8 cellular contexts compared by ENCODE assay signal in genomic region chr7:45797264-45797663, GRCh38.
A peak's percentile ranks its signal among the peaks of the same experiment; 100 is the strongest.
DNase-seq lines count a peak whose midpoint lies in the region; FAIRE-seq and TF ChIP-seq lines count a peak whose summit lies in the region.
"Not testable (repeated sequence)": the region's sequence is repeated elsewhere in the genome, so short reads cannot be mapped to it uniquely, and the experiment has no call there.

No MANE protein-coding gene starts in this region.

- H3K27me3 ChIP-seq in AG04450 (ENCODE audit: control insufficient read depth, insufficient read depth, low read length); skeletal muscle satellite cell (ENCODE audit: control insufficient read depth, insufficient read depth, low read length): not testable (repeated sequence)

- FAIRE-seq in HTR-8/SVneo (lab: Jason Lieb, UNC); RCC 7860 (lab: Jason Lieb, UNC): not testable (repeated sequence)

- CTCF ChIA-PET in AG04450 (lab: Charles Lee), result not testable (repeated sequence)

- H3K4me3 ChIP-seq in AG04450 (ENCODE audit: low read depth, low read length); astrocyte of the cerebellum (ENCODE audit: low read depth, low read length); epithelial cell of proximal tubule (ENCODE audit: low read depth, low read length); skeletal muscle satellite cell (ENCODE audit: low read length): not testable (repeated sequence)

- DNase-seq in AG04450 (ENCODE audit: low read depth, low spot score) (peak; percentile 61), GM03348 (ENCODE audit: low spot score) (peak; percentile 38), HTR-8/SVneo (ENCODE audit: insufficient read length, low spot score) (peak; percentile 5), RCC 7860 (ENCODE audit: low spot score) (peak; percentile 65), astrocyte of the cerebellum (ENCODE audit: low read depth) (peak; percentile 12), epithelial cell of proximal tubule (ENCODE audit: low read depth) (peak; percentile 43), hepatic stellate cell (ENCODE audit: low spot score) (peak; percentile 13)

- not testable (repeated sequence) for TF ChIP-seq CTCF in AG04450 (IDR thresholded peaks at IDR 0.05; ENCODE audit: low read depth, low read length); astrocyte of the cerebellum (IDR thresholded peaks at IDR 0.05; ENCODE audit: low read depth, low read length, missing control alignments); epithelial cell of proximal tubule (conservative IDR thresholded peaks at IDR 0.05; ENCODE audit: low read depth, low read length)

- in situ Hi-C loops in astrocyte of the cerebellum (cut with HindIII; ENCODE audit: low sequenced_read_pairs), result not testable (repeated sequence)

- not testable (repeated sequence) for H3K9ac ChIP-seq in skeletal muscle satellite cell (ENCODE audit: low read depth, low read length)

- peaks cover 10% of the 10 kb centered on the region for H3K4me1 ChIP-seq in skeletal muscle satellite cell (ENCODE audit: control insufficient read depth, insufficient read depth, low read length)

- H3K4me2 ChIP-seq in skeletal muscle satellite cell (ENCODE audit: low read length), result peak overlapping the region; percentile 28

- not testable (repeated sequence) for H3K36me3 ChIP-seq in skeletal muscle satellite cell (ENCODE audit: insufficient read depth, low read length)

- peak overlapping the region; percentile 11 for H3K27ac ChIP-seq in AG04450 (ENCODE audit: low read depth, low read length)

- H3K9me3 ChIP-seq in AG04450 (ENCODE audit: control insufficient read depth, insufficient read depth, low read length); skeletal muscle satellite cell (replicated peaks; ENCODE audit: low read length): not testable (repeated sequence)

- POLR2A ChIA-PET in AG04450 (lab: Yijun Ruan, JAX), result not testable (repeated sequence)

Comparison
In these comparisons a context has a peak if more than half of its experiments do, and no peak if none do; other contexts are left out.
1. DNase-seq: peak in every context shown above with its lines; median percentile 65 in RCC 7860; 61 in AG04450; 43 in epithelial cell of proximal tubule; 38 in GM03348; 13 in hepatic stellate cell; 12 in astrocyte of the cerebellum; 5 in HTR-8/SVneo.